Comparison of ENCODE assay signal across 1 cellular context in the genomic region with DNA sequence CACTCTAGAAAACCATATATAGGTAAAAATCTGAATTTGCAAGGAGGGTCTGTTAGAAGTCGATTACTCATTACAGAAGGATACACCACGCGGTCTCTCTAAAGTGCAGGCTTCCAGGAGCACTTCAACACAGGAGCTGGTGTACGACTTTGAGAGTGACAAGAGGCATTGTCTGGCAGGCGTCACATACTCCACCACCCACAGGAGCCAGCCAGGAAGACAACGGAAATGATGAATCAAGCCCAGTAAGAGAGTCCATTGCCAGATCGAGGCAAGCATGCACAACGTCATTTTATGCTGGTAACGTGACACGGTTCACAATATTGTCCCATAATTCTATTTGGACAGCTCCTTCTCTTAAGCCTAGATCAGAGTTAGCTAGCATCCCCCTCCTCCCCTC.
TF ChIP-seq lines count a peak whose summit lies in the region.

No MANE protein-coding gene starts in this region.

TF ChIP-seq in IMR-90, 13 proteins besides CTCF, POLR2A, EP300 and RAD21 (continued from another document):
- no peak for TF ChIP-seq SMC3 (IDR thresholded peaks at IDR 0.05; ENCODE audit: low read depth, low read length)
- no peak for TF ChIP-seq MAZ (IDR thresholded peaks at IDR 0.05; ENCODE audit: borderline replicate concordance, low read depth, low read length)
